1 cellular context compared by ENCODE assay signal in the genomic region with DNA sequence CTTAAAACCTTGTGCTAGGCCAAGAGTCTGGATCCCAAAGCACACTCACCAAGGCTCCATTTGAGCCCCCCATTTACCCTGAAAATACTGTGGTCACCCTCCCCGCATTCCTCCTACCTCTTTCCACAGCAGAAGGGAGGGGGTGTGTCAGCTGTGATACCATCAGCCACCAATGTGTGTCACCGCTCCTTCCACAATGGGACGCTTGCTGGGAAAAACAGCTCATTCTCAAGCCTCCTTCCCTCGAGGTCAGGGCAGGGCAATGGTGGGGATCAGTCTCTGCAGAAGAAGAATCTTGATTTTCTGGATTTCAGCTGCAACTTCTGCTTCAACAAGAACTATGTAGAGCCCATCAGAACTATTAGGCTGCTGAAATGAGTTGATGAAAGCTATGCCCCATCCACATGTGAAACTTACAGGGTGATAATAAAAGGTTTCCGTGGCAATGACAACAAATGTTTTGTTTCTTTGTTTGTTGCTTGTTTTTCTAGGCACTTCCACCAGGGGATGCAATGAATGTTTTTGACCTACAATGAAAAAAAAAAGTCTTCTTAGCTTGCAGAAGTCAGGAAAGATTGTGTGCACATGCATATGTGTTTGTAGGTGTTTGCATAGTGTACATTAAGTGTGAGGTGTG.
TF ChIP-seq lines count a peak whose summit lies in the region.

No MANE protein-coding gene starts in this region.

TF ChIP-seq in K562, 482 proteins besides CTCF, POLR2A, EP300 and RAD21:
- TF ChIP-seq KLF13 (tag; IDR thresholded peaks at IDR 0.05; ENCODE audit: borderline replicate concordance, low read depth) (peak; percentile 76; the same call in 1 of the 2 replicates), JUND (IDR thresholded peaks at IDR 0.05; ENCODE audit: borderline replicate concordance, low read depth, low read length) (0 out of 2 replicates have a peak, but pooled peaks have one; percentile 33), JUND (tag; IDR thresholded peaks at IDR 0.05; ENCODE audit: borderline replicate concordance, low read depth, low read length) (no peak), EGR1 (conservative IDR thresholded peaks at IDR 0.05) (0 out of 2 replicates have a peak, but pooled peaks have one; percentile 7), NEUROD1 (IDR thresholded peaks at IDR 0.05; ENCODE audit: borderline replicate concordance, low read depth, low read length, partially characterized antibody) (no peak)
- TF ChIP-seq, protein P1, sequence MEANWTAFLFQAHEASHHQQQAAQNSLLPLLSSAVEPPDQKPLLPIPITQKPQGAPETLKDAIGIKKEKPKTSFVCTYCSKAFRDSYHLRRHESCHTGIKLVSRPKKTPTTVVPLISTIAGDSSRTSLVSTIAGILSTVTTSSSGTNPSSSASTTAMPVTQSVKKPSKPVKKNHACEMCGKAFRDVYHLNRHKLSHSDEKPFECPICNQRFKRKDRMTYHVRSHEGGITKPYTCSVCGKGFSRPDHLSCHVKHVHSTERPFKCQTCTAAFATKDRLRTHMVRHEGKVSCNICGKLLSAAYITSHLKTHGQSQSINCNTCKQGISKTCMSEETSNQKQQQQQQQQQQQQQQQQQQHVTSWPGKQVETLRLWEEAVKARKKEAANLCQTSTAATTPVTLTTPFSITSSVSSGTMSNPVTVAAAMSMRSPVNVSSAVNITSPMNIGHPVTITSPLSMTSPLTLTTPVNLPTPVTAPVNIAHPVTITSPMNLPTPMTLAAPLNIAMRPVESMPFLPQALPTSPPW (CRISPR knock-in tag; IDR thresholded peaks at IDR 0.05): peak; percentile 41; the same call in 1 of the 2 replicates
